ENCODE assay signal across 1 cellular context in the genomic region with DNA sequence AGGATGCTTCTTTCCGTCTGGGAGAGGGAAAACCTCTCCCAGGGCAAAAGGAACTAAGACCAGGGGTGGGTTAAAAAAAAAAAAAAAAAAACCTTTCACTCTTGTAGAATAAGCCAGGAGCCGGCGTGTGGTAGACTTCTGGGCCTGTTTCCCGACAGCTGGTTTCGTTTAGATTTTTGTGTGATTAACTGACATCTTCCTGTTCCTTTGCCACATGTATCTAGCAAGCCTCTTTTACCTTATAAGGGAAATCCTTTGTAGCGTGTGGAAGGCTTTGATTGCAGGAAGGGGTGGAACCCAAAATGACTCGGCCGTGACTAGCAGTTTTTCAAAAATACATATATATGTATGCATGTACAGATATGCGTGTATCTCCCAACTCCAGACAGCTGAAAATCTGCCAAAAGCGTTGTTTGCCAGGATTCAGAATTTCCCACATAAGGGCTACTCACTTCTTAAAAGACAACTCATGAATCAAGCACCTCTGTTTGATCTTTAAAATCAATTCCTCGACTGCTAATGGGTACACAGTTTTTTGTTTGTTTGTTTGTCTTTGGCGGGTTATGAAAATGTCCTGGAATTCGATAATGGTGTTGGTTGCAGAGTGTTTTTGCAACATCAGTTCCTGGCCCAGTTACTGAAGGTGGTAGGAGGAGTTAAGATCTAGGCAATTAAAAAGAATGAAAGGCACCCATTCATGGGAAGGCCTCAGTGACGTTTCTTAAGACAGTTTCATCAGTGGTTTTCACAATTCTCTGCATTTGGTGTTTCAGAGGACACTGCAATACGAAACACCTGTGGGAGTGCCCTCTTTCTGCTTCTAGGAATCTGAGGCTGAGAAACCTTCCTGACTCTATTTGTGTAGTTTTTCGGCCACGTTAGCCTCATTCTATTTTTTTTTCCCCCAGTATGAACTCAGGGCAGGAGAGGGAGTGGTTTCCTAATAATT.
TF ChIP-seq lines count a peak whose summit lies in the region.

No MANE protein-coding gene starts in this region.

TF ChIP-seq in GM12878, 131 proteins besides CTCF, POLR2A, EP300 and RAD21 (continued from another document and continues in another):
- TF ChIP-seq ZNF274 (IDR thresholded peaks at IDR 0.05; ENCODE audit: insufficient read depth, insufficient read length): no peak
- TF ChIP-seq IRF4 (IDR thresholded peaks at IDR 0.05; ENCODE audit: low read depth, low read length): peak; percentile 60; the same call in 1 of the 2 replicates
- no peak; the same call in 1 of the 2 replicates for TF ChIP-seq GATAD2B (conservative IDR thresholded peaks at IDR 0.05; ENCODE audit: low read depth)
- peak; percentile 56 for TF ChIP-seq ATF2 (IDR thresholded peaks at IDR 0.05; ENCODE audit: low read length)
- peak; percentile 85 for TF ChIP-seq ZBED1 (IDR thresholded peaks at IDR 0.05; ENCODE audit: borderline replicate concordance)
- TF ChIP-seq RB1 (IDR thresholded peaks at IDR 0.05; ENCODE audit: borderline replicate concordance): no peak; the same call in 1 of the 2 replicates
- TF ChIP-seq ZNF207 (IDR thresholded peaks at IDR 0.05; ENCODE audit: borderline replicate concordance): no peak
- no peak for TF ChIP-seq ZZZ3 (IDR thresholded peaks at IDR 0.05; ENCODE audit: control insufficient read depth, insufficient read length, low read depth)
- TF ChIP-seq KAT2A (conservative IDR thresholded peaks at IDR 0.05; ENCODE audit: control insufficient read depth, low read depth, low read length): no peak
- TF ChIP-seq BRCA1 (IDR thresholded peaks at IDR 0.05; ENCODE audit: low read depth, low read length): no peak
- peak; percentile 71 for TF ChIP-seq SMAD1 (IDR thresholded peaks at IDR 0.05; ENCODE audit: low read depth, partially characterized antibody)
- no peak for TF ChIP-seq HDAC2 (IDR thresholded peaks at IDR 0.05)
- TF ChIP-seq SUZ12 (IDR thresholded peaks at IDR 0.05; ENCODE audit: unreplicated experiment): no peak
- TF ChIP-seq POLR2AphosphoS2 (IDR thresholded peaks at IDR 0.05; ENCODE audit: low read depth, low read length): peak; percentile 67; the same call in 1 of the 2 replicates
- no peak for TF ChIP-seq USF1 (IDR thresholded peaks at IDR 0.05; ENCODE audit: borderline replicate concordance, extremely low read length, insufficient read depth, low read depth, low read length)
- peak; percentile 83 for TF ChIP-seq CREM (IDR thresholded peaks at IDR 0.05; ENCODE audit: low read depth)
- no peak for TF ChIP-seq BHLHE40 (IDR thresholded peaks at IDR 0.05; ENCODE audit: borderline replicate concordance in 1 of 2, low read depth in 2 of 2, low read length in 1 of 2)
- TF ChIP-seq TCF7 (IDR thresholded peaks at IDR 0.05; ENCODE audit: borderline replicate concordance): 0 out of 2 replicates have a peak, but pooled peaks have one; percentile 22
- TF ChIP-seq EGR1 (IDR thresholded peaks at IDR 0.05; ENCODE audit: borderline replicate concordance in 1 of 2, low read depth in 2 of 2, low read length in 2 of 2): 0 out of 3 replicates have a peak, but pooled peaks of 1 of the 2 experiments have one; percentile 11
- peak; percentile 83 for TF ChIP-seq TCF12 (IDR thresholded peaks at IDR 0.05; ENCODE audit: low read depth, low read length)
- TF ChIP-seq JUND (IDR thresholded peaks at IDR 0.05; ENCODE audit: low read depth, low read length): no peak
- no peak; a peak in 1 of 4 replicates for TF ChIP-seq CEBPB (IDR thresholded peaks at IDR 0.05; ENCODE audit: borderline replicate concordance in 1 of 2, low read depth in 2 of 2, low read length in 2 of 2)
- no peak for TF ChIP-seq SMC3 (IDR thresholded peaks at IDR 0.05; ENCODE audit: borderline replicate concordance, low read length)
- no peak for TF ChIP-seq CUX1 (IDR thresholded peaks at IDR 0.05; ENCODE audit: insufficient replicate concordance, low read depth, low read length)
- peak; percentile 91 to 99 for TF ChIP-seq SRF (IDR thresholded peaks at IDR 0.05; ENCODE audit: low read depth in 2 of 2, low read length in 2 of 2)
- TF ChIP-seq JUNB (IDR thresholded peaks at IDR 0.05): 0 out of 2 replicates have a peak, but pooled peaks have one; percentile 0
- TF ChIP-seq RCOR1 (conservative IDR thresholded peaks at IDR 0.05; ENCODE audit: low read depth, low read length): no peak
- TF ChIP-seq BACH1 (IDR thresholded peaks at IDR 0.05; ENCODE audit: borderline replicate concordance): no peak; the same call in 1 of the 2 replicates
- peak; percentile 74 for TF ChIP-seq PAX5 (IDR thresholded peaks at IDR 0.05; ENCODE audit: borderline replicate concordance, low read depth, low read length)
- TF ChIP-seq, protein P1, sequence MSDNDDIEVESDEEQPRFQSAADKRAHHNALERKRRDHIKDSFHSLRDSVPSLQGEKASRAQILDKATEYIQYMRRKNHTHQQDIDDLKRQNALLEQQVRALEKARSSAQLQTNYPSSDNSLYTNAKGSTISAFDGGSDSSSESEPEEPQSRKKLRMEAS (IDR thresholded peaks at IDR 0.05; ENCODE audit: low read depth, low read length): peak; percentile 79; the same call in 1 of the 2 replicates
- no peak for TF ChIP-seq SUPT20H (IDR thresholded peaks at IDR 0.05; ENCODE audit: borderline replicate concordance, control insufficient read depth, low read depth, low read length)
- TF ChIP-seq TARDBP (IDR thresholded peaks at IDR 0.05; ENCODE audit: borderline replicate concordance): no peak
- 0 out of 2 replicates have a peak, but pooled peaks have one; percentile 38 for TF ChIP-seq BMI1 (IDR thresholded peaks at IDR 0.05; ENCODE audit: borderline replicate concordance)
- TF ChIP-seq MEF2B (IDR thresholded peaks at IDR 0.05; ENCODE audit: partially characterized antibody, poor library complexity, severe bottlenecking): peak; percentile 22
- peak; percentile 81 for TF ChIP-seq FOXM1 (IDR thresholded peaks at IDR 0.05; ENCODE audit: low read depth, low read length)
- TF ChIP-seq YBX1 (IDR thresholded peaks at IDR 0.05): no peak
- TF ChIP-seq, protein P2, sequence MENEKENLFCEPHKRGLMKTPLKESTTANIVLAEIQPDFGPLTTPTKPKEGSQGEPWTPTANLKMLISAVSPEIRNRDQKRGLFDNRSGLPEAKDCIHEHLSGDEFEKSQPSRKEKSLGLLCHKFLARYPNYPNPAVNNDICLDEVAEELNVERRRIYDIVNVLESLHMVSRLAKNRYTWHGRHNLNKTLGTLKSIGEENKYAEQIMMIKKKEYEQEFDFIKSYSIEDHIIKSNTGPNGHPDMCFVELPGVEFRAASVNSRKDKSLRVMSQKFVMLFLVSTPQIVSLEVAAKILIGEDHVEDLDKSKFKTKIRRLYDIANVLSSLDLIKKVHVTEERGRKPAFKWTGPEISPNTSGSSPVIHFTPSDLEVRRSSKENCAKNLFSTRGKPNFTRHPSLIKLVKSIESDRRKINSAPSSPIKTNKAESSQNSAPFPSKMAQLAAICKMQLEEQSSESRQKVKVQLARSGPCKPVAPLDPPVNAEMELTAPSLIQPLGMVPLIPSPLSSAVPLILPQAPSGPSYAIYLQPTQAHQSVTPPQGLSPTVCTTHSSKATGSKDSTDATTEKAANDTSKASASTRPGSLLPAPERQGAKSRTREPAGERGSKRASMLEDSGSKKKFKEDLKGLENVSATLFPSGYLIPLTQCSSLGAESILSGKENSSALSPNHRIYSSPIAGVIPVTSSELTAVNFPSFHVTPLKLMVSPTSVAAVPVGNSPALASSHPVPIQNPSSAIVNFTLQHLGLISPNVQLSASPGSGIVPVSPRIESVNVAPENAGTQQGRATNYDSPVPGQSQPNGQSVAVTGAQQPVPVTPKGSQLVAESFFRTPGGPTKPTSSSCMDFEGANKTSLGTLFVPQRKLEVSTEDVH (IDR thresholded peaks at IDR 0.05; ENCODE audit: low read depth, partially characterized antibody): no peak
- TF ChIP-seq NFYA (IDR thresholded peaks at IDR 0.05; ENCODE audit: borderline replicate concordance, low read depth, low read length): no peak
- peak; percentile 90 for TF ChIP-seq MLLT1 (IDR thresholded peaks at IDR 0.05)
- TF ChIP-seq SIX5 (IDR thresholded peaks at IDR 0.05; ENCODE audit: low read depth, low read length, severe bottlenecking): no peak
- TF ChIP-seq, protein P3, sequence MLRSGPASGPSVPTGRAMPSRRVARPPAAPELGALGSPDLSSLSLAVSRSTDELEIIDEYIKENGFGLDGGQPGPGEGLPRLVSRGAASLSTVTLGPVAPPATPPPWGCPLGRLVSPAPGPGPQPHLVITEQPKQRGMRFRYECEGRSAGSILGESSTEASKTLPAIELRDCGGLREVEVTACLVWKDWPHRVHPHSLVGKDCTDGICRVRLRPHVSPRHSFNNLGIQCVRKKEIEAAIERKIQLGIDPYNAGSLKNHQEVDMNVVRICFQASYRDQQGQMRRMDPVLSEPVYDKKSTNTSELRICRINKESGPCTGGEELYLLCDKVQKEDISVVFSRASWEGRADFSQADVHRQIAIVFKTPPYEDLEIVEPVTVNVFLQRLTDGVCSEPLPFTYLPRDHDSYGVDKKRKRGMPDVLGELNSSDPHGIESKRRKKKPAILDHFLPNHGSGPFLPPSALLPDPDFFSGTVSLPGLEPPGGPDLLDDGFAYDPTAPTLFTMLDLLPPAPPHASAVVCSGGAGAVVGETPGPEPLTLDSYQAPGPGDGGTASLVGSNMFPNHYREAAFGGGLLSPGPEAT (IDR thresholded peaks at IDR 0.05; ENCODE audit: low read depth): no peak; the same call in 1 of the 2 replicates
- peak; percentile 47 for TF ChIP-seq DPF2 (IDR thresholded peaks at IDR 0.05)
- TF ChIP-seq CHD4 (IDR thresholded peaks at IDR 0.05): no peak
- no peak for TF ChIP-seq NR2F1 (conservative IDR thresholded peaks at IDR 0.05)
- TF ChIP-seq STAT1 (conservative IDR thresholded peaks at IDR 0.05): no peak
- no peak for TF ChIP-seq USF2 (IDR thresholded peaks at IDR 0.05; ENCODE audit: borderline replicate concordance, low read depth, low read length)
- peak; percentile 84 for TF ChIP-seq MXI1 (IDR thresholded peaks at IDR 0.05; ENCODE audit: low read depth, low read length)
- TF ChIP-seq RUNX3 (IDR thresholded peaks at IDR 0.05; ENCODE audit: low read length): peak; percentile 74
